Comparison of ENCODE assay signal across 10 cellular contexts in the genomic region with DNA sequence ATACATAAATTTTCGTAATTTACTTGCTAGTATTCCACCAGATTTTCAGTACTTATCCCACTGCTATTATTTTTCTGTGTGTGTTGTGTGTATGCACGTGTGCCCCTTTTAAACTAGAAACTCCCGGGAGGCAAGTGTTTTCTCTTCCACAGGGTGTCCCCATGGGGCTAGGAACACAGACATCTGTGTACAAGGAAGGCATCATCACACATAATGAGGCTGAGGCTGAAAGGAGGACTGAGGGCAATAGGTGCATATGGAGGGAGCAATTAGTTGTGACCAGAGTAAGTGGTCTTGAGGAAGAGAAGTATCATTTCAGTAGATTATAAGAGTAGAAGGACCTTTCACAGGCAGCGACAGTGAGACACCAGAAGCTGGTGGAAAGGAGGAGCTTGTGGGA. TPM values are rescaled to one million over a fixed set of nuclear protein-coding genes. Genes with fewer than 3 reads are reported as not detected.
DNase-seq lines count a peak whose midpoint lies in the region; ATAC-seq and TF ChIP-seq lines count a peak whose summit lies in the region.
"Had no signal": no experiment of that assay in that cellular context is flagged by ENCODE, and none has a peak within 500 bp of the region (broad histone marks: within the 10 kb centered on the region; RNA-seq: fewer than 3 reads in every experiment).

No MANE protein-coding gene starts in this region.

- H3K27ac Mint-ChIP-seq in activated CD4-positive, alpha-beta T cell treated with anti-CD3 and anti-CD28 coated beads for 36 hours = peak overlapping the region; percentile 65
- H3K27ac Mint-ChIP-seq in activated T-helper 17 cell treated with anti-CD3 and anti-CD28 coated beads, Interleukin-2, amount 50 U/mL, for 72 hours = peak overlapping the region; percentile 96
- H3K27ac Mint-ChIP-seq in osteocyte (ENCODE audit: unreplicated experiment) = peak overlapping the region; percentile 53

- peaks cover 45% of the 10 kb centered on the region for H3K4me1 Mint-ChIP-seq in activated CD4-positive, alpha-beta T cell treated with anti-CD3 and anti-CD28 coated beads for 36 hours
- H3K4me1 Mint-ChIP-seq in activated T-helper 17 cell treated with anti-CD3 and anti-CD28 coated beads, Interleukin-2, amount 50 U/mL, for 72 hours = peaks cover 18% of the 10 kb centered on the region
- H3K4me1 Mint-ChIP-seq in osteocyte (ENCODE audit: unreplicated experiment) = peaks cover 46% of the 10 kb centered on the region

- no peaks in the 10 kb centered on the region for H3K9me3 Mint-ChIP-seq in activated CD4-positive, alpha-beta T cell treated with anti-CD3 and anti-CD28 coated beads for 36 hours (ENCODE audit: low read depth)
- H3K9me3 Mint-ChIP-seq in activated T-helper 17 cell treated with anti-CD3 and anti-CD28 coated beads, Interleukin-2, amount 50 U/mL, for 72 hours = no peaks in the 10 kb centered on the region
- H3K9me3 Mint-ChIP-seq in osteocyte (ENCODE audit: unreplicated experiment) = no peaks in the 10 kb centered on the region

- no peaks in the 10 kb centered on the region for H3K27me3 Mint-ChIP-seq in activated CD4-positive, alpha-beta T cell treated with anti-CD3 and anti-CD28 coated beads for 36 hours
- no peaks in the 10 kb centered on the region for H3K27me3 Mint-ChIP-seq in activated T-helper 17 cell treated with anti-CD3 and anti-CD28 coated beads, Interleukin-2, amount 50 U/mL, for 72 hours
- no peaks in the 10 kb centered on the region for H3K27me3 Mint-ChIP-seq in osteocyte (ENCODE audit: unreplicated experiment)

- peaks cover 13% of the 10 kb centered on the region for H3K36me3 Mint-ChIP-seq in activated CD4-positive, alpha-beta T cell treated with anti-CD3 and anti-CD28 coated beads for 36 hours (ENCODE audit: low read depth)
- H3K36me3 Mint-ChIP-seq in activated T-helper 17 cell treated with anti-CD3 and anti-CD28 coated beads, Interleukin-2, amount 50 U/mL, for 72 hours (ENCODE audit: low read depth) = peaks cover 26% of the 10 kb centered on the region
- H3K36me3 Mint-ChIP-seq in osteocyte (ENCODE audit: unreplicated experiment) = no peaks in the 10 kb centered on the region

- no peak for DNase-seq in activated CD4-positive, alpha-beta T cell treated with anti-CD3 and anti-CD28 coated beads for 36 hours
- DNase-seq in activated CD4-positive, alpha-beta T cell treated with anti-CD3 and anti-CD28 coated beads for 4 hours = no peak
- DNase-seq in NCI-H1436 treated with DMSO at 0.1 percent for 48 hours (lab: John Stamatoyannopoulos, UW) = peak; percentile 78
- DNase-seq in osteocyte (ENCODE audit: extremely low spot score, unreplicated experiment) = no peak
- no peak for DNase-seq in COLO668 (lab: John Stamatoyannopoulos, UW; ENCODE audit: unreplicated experiment)
- no peak for DNase-seq in mesenteric fat pad (ENCODE audit: low spot score)
- DNase-seq: MM.1S, T-helper 9 cell had no signal

- no peak for ATAC-seq in activated CD4-positive, alpha-beta T cell treated with anti-CD3 and anti-CD28 coated beads for 36 hours
- no peak for ATAC-seq in activated T-helper 17 cell treated with anti-CD3 and anti-CD28 coated beads, Interleukin-2, amount 50 U/mL, for 72 hours (replicated peaks)
- no peak for ATAC-seq in HG02623 (IDR thresholded peaks at IDR 0.05; ENCODE audit: unreplicated experiment)

- peak overlapping the region; percentile 15 for H3K4me3 Mint-ChIP-seq in activated CD4-positive, alpha-beta T cell treated with anti-CD3 and anti-CD28 coated beads for 36 hours
- peak overlapping the region; percentile 84 for H3K4me3 Mint-ChIP-seq in activated T-helper 17 cell treated with anti-CD3 and anti-CD28 coated beads, Interleukin-2, amount 50 U/mL, for 72 hours
- H3K4me3 Mint-ChIP-seq in osteocyte (ENCODE audit: unreplicated experiment) = peak overlapping the region; percentile 35

- CTCF ChIA-PET in activated CD4-positive, alpha-beta T cell treated with anti-CD3 and anti-CD28 coated beads for 36 hours (lab: Charles Lee) = no interaction called here

- intact Hi-C loops in activated CD4-positive, alpha-beta T cell treated with anti-CD3 and anti-CD28 coated beads for 36 hours (cut with DNase I, micrococcal nuclease) = loop anchor here in 1 of 2 experiments (2.0 kb wide), 1 partner anchor 85 kb away; a partner anchor contains a TSS

- POLR2A ChIA-PET in activated CD4-positive, alpha-beta T cell treated with anti-CD3 and anti-CD28 coated beads for 36 hours (lab: Charles Lee) = interaction anchor here (0.7 kb wide), 1 partner anchor 46 kb away, joined by 3 read pairs; no protein-coding TSS in a partner anchor

- TF ChIP-seq CTCF in osteocyte (IDR thresholded peaks at IDR 0.05) = no peak

RNA-seq across cellular contexts. Expression of a gene that starts 2.1 kb away (rescaled TPM):
- total RNA-seq in activated CD4-positive, alpha-beta T cell treated with anti-CD3 and anti-CD28 coated beads for 36 hours = 10 to 100 TPM; 57.8 to 73.5 TPM
- 10 to 100 TPM; 57.6 to 85.7 TPM for total RNA-seq in activated T-helper 17 cell treated with anti-CD3 and anti-CD28 coated beads, Interleukin-2, amount 50 U/mL, for 72 hours
- total RNA-seq in osteocyte (44.4 and 45.2 TPM in 2 replicates), mesenteric fat pad (40.9 TPM)

RNA-seq across cellular contexts. Expression of a gene that starts 3.4 kb away (rescaled TPM):
- total RNA-seq in activated CD4-positive, alpha-beta T cell treated with anti-CD3 and anti-CD28 coated beads for 36 hours = 10 to 100 TPM; 15.9 to 16.3 TPM
- total RNA-seq in activated T-helper 17 cell treated with anti-CD3 and anti-CD28 coated beads, Interleukin-2, amount 50 U/mL, for 72 hours = 10 to 100 TPM; 16.5 to 26.4 TPM
- total RNA-seq in osteocyte (10.9 and 11.7 TPM in 2 replicates), mesenteric fat pad (11.0 TPM)

RNA-seq across cellular contexts. Expression of a gene that starts 17.6 kb away (rescaled TPM):
- 10 to 100 TPM; 24.0 to 27.2 TPM for total RNA-seq in activated CD4-positive, alpha-beta T cell treated with anti-CD3 and anti-CD28 coated beads for 36 hours
- total RNA-seq in activated T-helper 17 cell treated with anti-CD3 and anti-CD28 coated beads, Interleukin-2, amount 50 U/mL, for 72 hours = 10 to 100 TPM; 41.6 to 47.5 TPM
- total RNA-seq in osteocyte = 26.1 and 27.6 TPM in 2 replicates
- 13.5 TPM for total RNA-seq in mesenteric fat pad

RNA-seq across cellular contexts. Expression of a gene that starts 19.1 kb away (rescaled TPM):
- 10 to 100 TPM; 39.8 to 41.8 TPM for total RNA-seq in activated CD4-positive, alpha-beta T cell treated with anti-CD3 and anti-CD28 coated beads for 36 hours
- 10 to 100 TPM; 15.7 to 26.3 TPM for total RNA-seq in activated T-helper 17 cell treated with anti-CD3 and anti-CD28 coated beads, Interleukin-2, amount 50 U/mL, for 72 hours
- total RNA-seq in osteocyte = 15.7 and 18.6 TPM in 2 replicates
- total RNA-seq in mesenteric fat pad = 22.2 TPM

RNA-seq across cellular contexts. Expression of a gene that starts 36.2 kb away (rescaled TPM):
- total RNA-seq in activated CD4-positive, alpha-beta T cell treated with anti-CD3 and anti-CD28 coated beads for 36 hours = 10 to 100 TPM; 20.5 to 25.4 TPM
- 10 to 100 TPM; 31.7 to 33.7 TPM for total RNA-seq in activated T-helper 17 cell treated with anti-CD3 and anti-CD28 coated beads, Interleukin-2, amount 50 U/mL, for 72 hours
- 42.6 and 45.9 TPM in 2 replicates for total RNA-seq in osteocyte
- 33.3 TPM for total RNA-seq in mesenteric fat pad

Comparison
In these comparisons a context has a peak if more than half of its experiments do, and no peak if none do; other contexts are left out.
1. H3K4me3 Mint-ChIP-seq: peak in every context shown above with its lines; median percentile 84 in activated T-helper 17 cell treated with anti-CD3 and anti-CD28 coated beads, Interleukin-2, amount 50 U/mL, for 72 hours; 35 in osteocyte; 15 in activated CD4-positive, alpha-beta T cell treated with anti-CD3 and anti-CD28 coated beads for 36 hours.